Comparison of ENCODE assay signal across 11 cellular contexts in genomic region chr3:88141458-88142083, GRCh38. TPM values are rescaled to one million over a fixed set of nuclear protein-coding genes. Genes with fewer than 3 reads are reported as not detected.
A peak's percentile ranks its signal among the peaks of the same experiment; 100 is the strongest.
DNase-seq lines count a peak whose midpoint lies in the region; ATAC-seq and TF ChIP-seq lines count a peak whose summit lies in the region.
"Had no signal": no experiment of that assay in that cellular context is flagged by ENCODE, and none has a peak within 500 bp of the region (broad histone marks: within the 10 kb centered on the region; RNA-seq: fewer than 3 reads in every experiment).

No MANE protein-coding gene starts in this region.

- H3K4me1 ChIP-seq in SK-N-SH (ENCODE audit: control insufficient read depth in 1 of 2, insufficient read depth in 2 of 2, low read depth in 1 of 2, low read length in 1 of 2) = peaks cover 0 to 19% of the 10 kb centered on the region in 2 experiments; a peak in 2 of 4 replicates

- 0 out of 2 replicates have a peak overlapping the region, but pooled peaks have one; percentile 25 for H3K4me2 ChIP-seq in SK-N-SH

- WGBS in SK-N-SH (ENCODE audit: low lambda C conversion rate) = 52% methylated on average over 4 of the region's 4 CpGs

- no peaks in the 10 kb centered on the region for H3K9me3 ChIP-seq in SK-N-SH

- POLR2A ChIA-PET in SK-N-SH (lab: Yijun Ruan, JAX) = no interaction called here

- peak; percentile 89 for DNase-seq in EL
- no peak for DNase-seq in SK-N-SH
- peak; percentile 8 for DNase-seq in hepatic stellate cell (ENCODE audit: low spot score)
- DNase-seq in activated CD8-positive, alpha-beta memory T cell treated with anti-CD3 and anti-CD28 coated beads for 24 hours = no peak
- no peak for DNase-seq in HPDE6-E6E7 (ENCODE audit: extremely low spot score)
- DNase-seq: central memory CD4-positive, alpha-beta T cell; GOT3; naive thymus-derived CD4-positive, alpha-beta T cell had no signal

- TF ChIP-seq RAD21 in SK-N-SH (IDR thresholded peaks at IDR 0.05; ENCODE audit: low read length) = no peak

- H3K27me3 ChIP-seq in SK-N-SH (ENCODE audit: insufficient read depth) = no peaks in the 10 kb centered on the region

- no peak overlapping the region for H3K4me3 ChIP-seq in SK-N-SH (ENCODE audit: low read depth in 2 of 2, low read length in 1 of 2)

- TF ChIP-seq CTCF in SK-N-SH (IDR thresholded peaks at IDR 0.05) = no peak

- CTCF ChIA-PET in SK-N-SH (lab: Yijun Ruan, JAX) = no interaction called here

- no peaks in the 10 kb centered on the region for H3K9me2 ChIP-seq in SK-N-SH

- H2AFZ ChIP-seq in SK-N-SH (ENCODE audit: low read depth) = no peak overlapping the region

- peaks cover 26% of the 10 kb centered on the region for H3F3A ChIP-seq in SK-N-SH (replicated peaks; ENCODE audit: insufficient read depth)

- H4K20me1 ChIP-seq in SK-N-SH (ENCODE audit: insufficient read depth) = no peaks in the 10 kb centered on the region

- peaks cover 23% of the 10 kb centered on the region; the same call in 1 of the 2 replicates for H3K79me2 ChIP-seq in SK-N-SH (ENCODE audit: insufficient read depth)

- H3K27ac ChIP-seq in SK-N-SH (ENCODE audit: low read depth in 2 of 2, low read length in 1 of 2) = peak overlapping the region; percentile 39 to 77

- TF ChIP-seq EP300 in SK-N-SH (IDR thresholded peaks at IDR 0.05; ENCODE audit: borderline replicate concordance in 1 of 2, low read depth in 1 of 2, low read length in 1 of 2) = peak in 1 of 2 experiments; percentile 45; a peak in 1 of 4 replicates

- ATAC-seq in HG02610 (IDR thresholded peaks at IDR 0.05; ENCODE audit: unreplicated experiment) (peak; percentile 29), GM21737 (IDR thresholded peaks at IDR 0.05; ENCODE audit: unreplicated experiment) (no peak), GM21825 (IDR thresholded peaks at IDR 0.05; ENCODE audit: unreplicated experiment) (no peak)
- ATAC-seq: naive thymus-derived CD4-positive, alpha-beta T cell had no signal

- H3K36me3 ChIP-seq in SK-N-SH (replicated peaks in 1 of 2; ENCODE audit: control insufficient read depth in 1 of 2, insufficient read depth in 2 of 2, low read length in 1 of 2) = peaks cover 25 to 32% of the 10 kb centered on the region in 2 experiments

- peak overlapping the region; percentile 29; the same call in 1 of the 2 replicates for H3K9ac ChIP-seq in SK-N-SH

TF ChIP-seq in SK-N-SH, 30 proteins besides CTCF, POLR2A, EP300 and RAD21:
- TF ChIP-seq PBX3 (IDR thresholded peaks at IDR 0.05) (peak; percentile 59; the same call in 1 of the 2 replicates), POLR2AphosphoS5 (IDR thresholded peaks at IDR 0.05; ENCODE audit: low read depth, low read length) (no peak), NFIC (IDR thresholded peaks at IDR 0.05; ENCODE audit: borderline replicate concordance) (0 out of 2 replicates have a peak, but pooled peaks have one; percentile 14), JUND (IDR thresholded peaks at IDR 0.05) (peak; percentile 24; the same call in 1 of the 2 replicates), TCF12 (IDR thresholded peaks at IDR 0.05) (peak; percentile 61), GABPA (IDR thresholded peaks at IDR 0.05; ENCODE audit: low read depth) (no peak), FOSL2 (IDR thresholded peaks at IDR 0.05; ENCODE audit: borderline replicate concordance, low read depth) (peak; percentile 35; the same call in 1 of the 2 replicates), ZBTB33 (IDR thresholded peaks at IDR 0.05; ENCODE audit: borderline replicate concordance, low read depth) (no peak), MAX (IDR thresholded peaks at IDR 0.05; ENCODE audit: low read depth) (no peak), SIN3A (IDR thresholded peaks at IDR 0.05; ENCODE audit: borderline replicate concordance, low read depth, low read length) (no peak), TAF1 (IDR thresholded peaks at IDR 0.05; ENCODE audit: borderline replicate concordance, low read depth, low read length) (no peak), IRF3 (IDR thresholded peaks at IDR 0.05; ENCODE audit: low read depth, low read length) (no peak), RCOR1 (IDR thresholded peaks at IDR 0.05; ENCODE audit: low read length) (no peak), ELF1 (IDR thresholded peaks at IDR 0.05) (no peak), SMC3 (IDR thresholded peaks at IDR 0.05; ENCODE audit: low read depth, low read length) (no peak), MEF2A (IDR thresholded peaks at IDR 0.05; ENCODE audit: borderline replicate concordance, low read depth) (no peak), RFX5 (IDR thresholded peaks at IDR 0.05; ENCODE audit: low read length) (no peak), FOXJ3 (CRISPR knock-in tag; IDR thresholded peaks at IDR 0.05) (no peak), GATA2 (CRISPR knock-in tag; IDR thresholded peaks at IDR 0.05) (no peak)
TF ChIP-seq in SK-N-SH: peak in this region for 5.

RNA-seq across cellular contexts. Expression of gene C3orf38, which starts 8.2 kb away (rescaled TPM):
- polyA plus RNA-seq in SK-N-SH (2012; rRNA removed) = 4.5 and 5.4 TPM in 2 replicates
- polyA plus RNA-seq in SK-N-SH (2012; cell fraction: cytosol; rRNA removed) = 6.8 and 9.0 TPM in 2 replicates
- polyA plus RNA-seq in SK-N-SH (2012; cell fraction: nucleus; rRNA removed) = 1.8 and 3.5 TPM in 2 replicates

Comparison
In these comparisons a context has a peak if more than half of its experiments do, and no peak if none do; other contexts are left out.
1. DNase-seq: peak in EL (single experiment) and hepatic stellate cell (single experiment); none in SK-N-SH (single experiment), activated CD8-positive, alpha-beta memory T cell treated with anti-CD3 and anti-CD28 coated beads for 24 hours (single experiment) and HPDE6-E6E7 (single experiment).